14 cellular contexts compared by ENCODE assay signal in genomic region chr11:36748856-36749255, GRCh38.
DNase-seq lines count a peak whose midpoint lies in the region; ATAC-seq and TF ChIP-seq lines count a peak whose summit lies in the region.
"Had no signal": no experiment of that assay in that cellular context is flagged by ENCODE, and none has a peak within 500 bp of the region (broad histone marks: within the 10 kb centered on the region; RNA-seq: fewer than 3 reads in every experiment).

No MANE protein-coding gene starts in this region.

- peak; percentile 6 for DNase-seq in NCI-H82 (lab: John Stamatoyannopoulos, UW)
- DNase-seq in NCI-H82 treated with DMSO at 0.1 percent for 48 hours (lab: John Stamatoyannopoulos, UW; ENCODE audit: unreplicated experiment), result no peak
- peak; percentile 66 for DNase-seq in left kidney (ENCODE audit: low read depth, low spot score)
- peak; percentile 6 for DNase-seq in stromal cell of bone marrow (ENCODE audit: low read depth)
- DNase-seq in NOMO-1 treated with dmso at 0.1 percent for 144 hours (lab: John Stamatoyannopoulos, UW; ENCODE audit: unreplicated experiment), result no peak
- DNase-seq: AML-193; CD4-positive, CD25-positive, alpha-beta regulatory T cell; GOT3; H9; IMR-90 had no signal

- ATAC-seq in SK-N-SH treated with all-trans-retinoic acid at 6 μM for 48 hours (peak; percentile 34), HG02763 (IDR thresholded peaks at IDR 0.05; ENCODE audit: unreplicated experiment) (no peak), esophagus mucosa (no peak)
- ATAC-seq: GM12878 had no signal

TF ChIP-seq in SK-N-SH treated with all-trans-retinoic acid at 6 μM for 48 hours, 23 proteins besides CTCF, POLR2A, EP300 and RAD21:
- TF ChIP-seq BACH2 (CRISPR knock-in tag; IDR thresholded peaks at IDR 0.05; ENCODE audit: borderline replicate concordance), result no peak
- TF ChIP-seq CREB5 (CRISPR knock-in tag; IDR thresholded peaks at IDR 0.05; ENCODE audit: low read depth), result no peak
- no peak for TF ChIP-seq TSHZ2 (CRISPR knock-in tag; IDR thresholded peaks at IDR 0.05)
- TF ChIP-seq GLIS3 (CRISPR knock-in tag; IDR thresholded peaks at IDR 0.05), result no peak
- TF ChIP-seq POU6F1 (CRISPR knock-in tag; IDR thresholded peaks at IDR 0.05; ENCODE audit: borderline replicate concordance, low read depth), result no peak
- no peak for TF ChIP-seq TOX (CRISPR knock-in tag; IDR thresholded peaks at IDR 0.05; ENCODE audit: borderline replicate concordance)
- no peak for TF ChIP-seq ARNTL (CRISPR knock-in tag; IDR thresholded peaks at IDR 0.05; ENCODE audit: borderline replicate concordance, low read depth)
- no peak for TF ChIP-seq PPARA (CRISPR knock-in tag; IDR thresholded peaks at IDR 0.05; ENCODE audit: borderline replicate concordance)
- no peak for TF ChIP-seq RARB (CRISPR knock-in tag; IDR thresholded peaks at IDR 0.05)
- TF ChIP-seq ZNF565 (CRISPR knock-in tag; conservative IDR thresholded peaks at IDR 0.05; ENCODE audit: low read depth), result no peak
- TF ChIP-seq PATZ1 (CRISPR knock-in tag; IDR thresholded peaks at IDR 0.05; ENCODE audit: borderline replicate concordance), result no peak
TF ChIP-seq in SK-N-SH treated with all-trans-retinoic acid at 6 μM for 48 hours: peak in this region for 0.

Comparison
In these comparisons a context has a peak if more than half of its experiments do, and no peak if none do; other contexts are left out.
1. DNase-seq: peak in NCI-H82 (single experiment), left kidney (single experiment) and stromal cell of bone marrow (single experiment); none in NCI-H82 treated with DMSO at 0.1 percent for 48 hours (single experiment) and NOMO-1 treated with dmso at 0.1 percent for 144 hours (single experiment).